8 cellular contexts compared by ENCODE assay signal in genomic region chr5:176362098-176362442, GRCh38. TPM values are rescaled to one million over a fixed set of nuclear protein-coding genes. Genes with fewer than 3 reads are reported as not detected.
DNase-seq lines count a peak whose midpoint lies in the region; ATAC-seq, FAIRE-seq and TF ChIP-seq lines count a peak whose summit lies in the region.

No MANE protein-coding gene starts in this region.

- no peaks in the 10 kb centered on the region for H3K9me3 Mint-ChIP-seq in activated CD8-positive, alpha-beta memory T cell treated with anti-CD3 and anti-CD28 coated beads, Interleukin-2, amount 10 ng/mL, durations not matched to agents 7 days and 5 days (ENCODE audit: low read depth)

- H3K27ac Mint-ChIP-seq in activated CD8-positive, alpha-beta memory T cell treated with anti-CD3 and anti-CD28 coated beads, Interleukin-2, amount 10 ng/mL, durations not matched to agents 7 days and 5 days: peak overlapping the region; percentile 98

- CTCF ChIA-PET in activated CD8-positive, alpha-beta memory T cell treated with anti-CD3 and anti-CD28 coated beads, Interleukin-2, amount 10 ng/mL, durations not matched to agents 7 days and 5 days (lab: Charles Lee): interaction anchor here (1.2 to 1.7 kb wide), 6 partner anchors 26 to 235 kb away, joined by 3 to 8 read pairs (median 6); partner anchors contain the start of genes CLTB, FAF2, HIGD2A and NOP16

- no peak for FAIRE-seq in HTR-8/SVneo (lab: Jason Lieb, UNC)

- no peaks in the 10 kb centered on the region for H3K27me3 Mint-ChIP-seq in activated CD8-positive, alpha-beta memory T cell treated with anti-CD3 and anti-CD28 coated beads, Interleukin-2, amount 10 ng/mL, durations not matched to agents 7 days and 5 days

- H3K27me3 ChIP-seq in HUES48 (ENCODE audit: control insufficient read depth, insufficient read depth, low read length) (peaks cover 42% of the 10 kb centered on the region), colonic mucosa (no peaks in the 10 kb centered on the region), neuron (ENCODE audit: insufficient read depth, low read length) (no peaks in the 10 kb centered on the region)

- H3K9me3 ChIP-seq in HUES48 (ENCODE audit: control insufficient read depth, insufficient read depth, low read length): no peaks in the 10 kb centered on the region
- no peaks in the 10 kb centered on the region for H3K9me3 ChIP-seq in colonic mucosa
- H3K9me3 ChIP-seq in neuron (ENCODE audit: low read length): no peaks in the 10 kb centered on the region

- H3K36me3 Mint-ChIP-seq in activated CD8-positive, alpha-beta memory T cell treated with anti-CD3 and anti-CD28 coated beads, Interleukin-2, amount 10 ng/mL, durations not matched to agents 7 days and 5 days: peaks cover 18% of the 10 kb centered on the region

- H3K36me3 ChIP-seq in HUES48 (ENCODE audit: control insufficient read depth, insufficient read depth, low read length) (peaks cover 21% of the 10 kb centered on the region), colonic mucosa (no peaks in the 10 kb centered on the region), neuron (ENCODE audit: insufficient read depth, low read length) (peaks cover 19% of the 10 kb centered on the region)

- TF ChIP-seq CTCF in colonic mucosa (IDR thresholded peaks at IDR 0.05): no peak

- H3K4me3 ChIP-seq in HUES48 (ENCODE audit: low read depth, low read length) (peak overlapping the region; percentile 98), colonic mucosa (peak overlapping the region; percentile 97), neuron (ENCODE audit: low read length) (peak overlapping the region; percentile 79)

- DNase-seq in activated CD8-positive, alpha-beta memory T cell treated with anti-CD3 and anti-CD28 coated beads, Interleukin-2, amount 10 ng/mL, durations not matched to agents 7 days and 5 days: no peak
- no peak for DNase-seq in activated CD8-positive, alpha-beta memory T cell treated with anti-CD3 and anti-CD28 coated beads, Interleukin-2, amount 50 U/mL, for 48 hours
- no peak for DNase-seq in colonic mucosa
- DNase-seq in H4 (ENCODE audit: low spot score): no peak
- no peak for DNase-seq in HTR-8/SVneo (ENCODE audit: insufficient read length, low spot score)
- no peak for DNase-seq in stimulated activated CD4-positive, alpha-beta T cell treated with anti-CD3 and anti-CD28 coated beads, Interleukin-4, amount 100 ng/mL, for 4 hours

- peak overlapping the region; percentile 46 for H2AFZ ChIP-seq in neuron (ENCODE audit: low read depth, low read length)

- H3K27ac ChIP-seq in HUES48 (ENCODE audit: low read depth, low read length) (no peak overlapping the region), colonic mucosa (no peak overlapping the region)

- peak overlapping the region; percentile 96 for H3K4me3 Mint-ChIP-seq in activated CD8-positive, alpha-beta memory T cell treated with anti-CD3 and anti-CD28 coated beads, Interleukin-2, amount 10 ng/mL, durations not matched to agents 7 days and 5 days

- H3K9ac ChIP-seq in HUES48 (ENCODE audit: low read depth, low read length): peak overlapping the region; percentile 94; the same call in 1 of the 2 replicates
- peak overlapping the region; percentile 93 to 99 for H3K9ac ChIP-seq in colonic mucosa (ENCODE audit: low read depth in 2 of 2, low read length in 2 of 2)

- no peak for ATAC-seq in activated CD8-positive, alpha-beta memory T cell treated with anti-CD3 and anti-CD28 coated beads, Interleukin-2, amount 10 ng/mL, durations not matched to agents 7 days and 5 days

- intact Hi-C loops in colonic mucosa (cut with DNase I): no loop called here

- peaks cover 38% of the 10 kb centered on the region for H3K4me1 Mint-ChIP-seq in activated CD8-positive, alpha-beta memory T cell treated with anti-CD3 and anti-CD28 coated beads, Interleukin-2, amount 10 ng/mL, durations not matched to agents 7 days and 5 days

- H3K4me1 ChIP-seq in HUES48 (ENCODE audit: control insufficient read depth, insufficient read depth, low read length): no peaks in the 10 kb centered on the region
- no peaks in the 10 kb centered on the region for H3K4me1 ChIP-seq in colonic mucosa
- no peaks in the 10 kb centered on the region for H3K4me1 ChIP-seq in neuron (ENCODE audit: insufficient read depth, low read length)

RNA-seq across cellular contexts. Expression of gene KIAA1191, which starts 0.5 kb away (rescaled TPM):
- total RNA-seq in activated CD8-positive, alpha-beta memory T cell treated with anti-CD3 and anti-CD28 coated beads, Interleukin-2, amount 10 ng/mL, durations not matched to agents 7 days and 5 days: 10 to 100 TPM; 50.0 to 53.1 TPM
- total RNA-seq in colonic mucosa: 10 to 100 TPM; 57.4 to 89.1 TPM
- 83.8 and 97.8 TPM in 2 replicates for total RNA-seq in H4 (2014; rRNA removed; shearing (Covaris generic))

RNA-seq across cellular contexts. Expression of gene ARL10, which starts 3.2 kb away (rescaled TPM):
- total RNA-seq in activated CD8-positive, alpha-beta memory T cell treated with anti-CD3 and anti-CD28 coated beads, Interleukin-2, amount 10 ng/mL, durations not matched to agents 7 days and 5 days: 1 to 10 TPM; 6.3 to 9.0 TPM
- 1 to 10 TPM; 1.3 to 2.8 TPM for total RNA-seq in colonic mucosa
- total RNA-seq in H4 (2014; rRNA removed; shearing (Covaris generic)): 0.02 TPM in 1 of 2 replicates, not detected in the other

RNA-seq across cellular contexts. Expression of gene NOP16, which starts 26.3 kb away (rescaled TPM):
- 10 to 100 TPM; 44.8 to 68.3 TPM for total RNA-seq in activated CD8-positive, alpha-beta memory T cell treated with anti-CD3 and anti-CD28 coated beads, Interleukin-2, amount 10 ng/mL, durations not matched to agents 7 days and 5 days
- total RNA-seq in colonic mucosa: 10 to 100 TPM; 17.1 to 45.7 TPM
- total RNA-seq in H4 (2014; rRNA removed; shearing (Covaris generic)): 30.9 and 47.2 TPM in 2 replicates

RNA-seq across cellular contexts. Expression of gene HIGD2A, which starts 26.5 kb away (rescaled TPM):
- total RNA-seq in activated CD8-positive, alpha-beta memory T cell treated with anti-CD3 and anti-CD28 coated beads, Interleukin-2, amount 10 ng/mL, durations not matched to agents 7 days and 5 days: 10 to 100 TPM; 86.0 to 87.7 TPM
- total RNA-seq in colonic mucosa: 100 to 1,000 TPM; 173 to 227 TPM
- 182 and 212 TPM in 2 replicates for total RNA-seq in H4 (2014; rRNA removed; shearing (Covaris generic))

RNA-seq across cellular contexts. Expression of gene CLTB, which starts 54.3 kb away (rescaled TPM):
- 10 to 100 TPM; 56.7 to 61.8 TPM for total RNA-seq in activated CD8-positive, alpha-beta memory T cell treated with anti-CD3 and anti-CD28 coated beads, Interleukin-2, amount 10 ng/mL, durations not matched to agents 7 days and 5 days
- total RNA-seq in colonic mucosa: 100 to 1,000 TPM; 181 to 263 TPM
- 80.4 and 81.9 TPM in 2 replicates for total RNA-seq in H4 (2014; rRNA removed; shearing (Covaris generic))
